Comparison of ENCODE assay signal across 1 cellular context in the genomic region with DNA sequence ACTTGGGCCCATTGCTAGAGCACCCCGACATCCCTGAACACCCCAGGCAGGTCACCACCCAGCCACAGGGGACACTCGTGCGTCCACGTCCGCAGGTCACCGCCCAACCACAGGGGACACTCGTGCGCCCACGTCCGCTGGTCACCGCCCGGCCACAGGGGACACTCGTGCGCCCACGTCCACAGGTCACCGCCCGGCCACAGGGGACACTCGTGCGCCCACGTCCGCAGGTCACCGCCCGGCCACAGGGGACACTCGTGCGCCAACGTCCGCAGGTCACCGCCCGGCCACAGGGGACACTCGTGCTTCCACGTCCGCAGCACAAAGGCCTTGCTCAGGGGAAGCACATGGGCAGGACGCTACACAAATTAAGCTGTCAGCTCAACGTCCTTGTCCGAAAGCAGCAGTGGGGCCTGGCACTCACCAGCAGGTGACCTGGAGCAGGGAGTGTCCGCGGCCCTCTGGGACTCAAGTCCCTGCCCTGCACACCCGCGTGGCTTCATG.
TF ChIP-seq lines count a peak whose summit lies in the region.

No MANE protein-coding gene starts in this region.

TF ChIP-seq in HepG2, 621 proteins besides CTCF, POLR2A, EP300 and RAD21 (continues in another document):
- no peak for TF ChIP-seq DZIP1 (CRISPR knock-in tag; IDR thresholded peaks at IDR 0.05)
- TF ChIP-seq MED1 (CRISPR knock-in tag; IDR thresholded peaks at IDR 0.05) = 0 out of 2 replicates have a peak, but pooled peaks have one; percentile 13
- TF ChIP-seq PCBP2 (optimal IDR thresholded peaks at IDR 0.05; ENCODE audit: low read depth, low read length, poor library complexity, severe bottlenecking) = no peak
- TF ChIP-seq IKZF4 (CRISPR knock-in tag; IDR thresholded peaks at IDR 0.05; ENCODE audit: borderline replicate concordance, low read depth, not compliant biosample characterization) = no peak
- no peak for TF ChIP-seq KDM1A (CRISPR knock-in tag; IDR thresholded peaks at IDR 0.05)
- TF ChIP-seq ZNF382 (CRISPR knock-in tag; IDR thresholded peaks at IDR 0.05; ENCODE audit: borderline replicate concordance) = no peak
- no peak for TF ChIP-seq KAT8 (CRISPR knock-in tag; IDR thresholded peaks at IDR 0.05)
- TF ChIP-seq NR2F2 (IDR thresholded peaks at IDR 0.05; ENCODE audit: borderline replicate concordance, low read depth) = no peak
- TF ChIP-seq PHB2 (IDR thresholded peaks at IDR 0.05; ENCODE audit: partially characterized antibody) = no peak
- TF ChIP-seq MIER3 (CRISPR knock-in tag; IDR thresholded peaks at IDR 0.05; ENCODE audit: borderline replicate concordance) = no peak
- no peak for TF ChIP-seq ZNF567 (CRISPR knock-in tag; IDR thresholded peaks at IDR 0.05; ENCODE audit: borderline replicate concordance)
- TF ChIP-seq ZNF687 (CRISPR knock-in tag; IDR thresholded peaks at IDR 0.05) = peak; percentile 74
- TF ChIP-seq TAF1 (CRISPR knock-in tag; IDR thresholded peaks at IDR 0.05) = peak; percentile 47; the same call in 1 of the 2 replicates
- TF ChIP-seq HIVEP1 (CRISPR knock-in tag; IDR thresholded peaks at IDR 0.05) = no peak
- no peak for TF ChIP-seq NR2F6 (IDR thresholded peaks at IDR 0.05)
- TF ChIP-seq NR2F6 (CRISPR knock-in tag; IDR thresholded peaks at IDR 0.05) = 0 out of 2 replicates have a peak, but pooled peaks have one; percentile 39
- TF ChIP-seq MAX (IDR thresholded peaks at IDR 0.05) = peak; percentile 91
- TF ChIP-seq, protein P1, sequence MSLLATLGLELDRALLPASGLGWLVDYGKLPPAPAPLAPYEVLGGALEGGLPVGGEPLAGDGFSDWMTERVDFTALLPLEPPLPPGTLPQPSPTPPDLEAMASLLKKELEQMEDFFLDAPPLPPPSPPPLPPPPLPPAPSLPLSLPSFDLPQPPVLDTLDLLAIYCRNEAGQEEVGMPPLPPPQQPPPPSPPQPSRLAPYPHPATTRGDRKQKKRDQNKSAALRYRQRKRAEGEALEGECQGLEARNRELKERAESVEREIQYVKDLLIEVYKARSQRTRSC (CRISPR knock-in tag; IDR thresholded peaks at IDR 0.05; ENCODE audit: low read depth) = no peak
- TF ChIP-seq ZBTB1 (CRISPR knock-in tag; IDR thresholded peaks at IDR 0.05; ENCODE audit: borderline replicate concordance) = no peak
- TF ChIP-seq ZNF878 (CRISPR knock-in tag; IDR thresholded peaks at IDR 0.05) = no peak
- no peak for TF ChIP-seq ZKSCAN8 (CRISPR knock-in tag; IDR thresholded peaks at IDR 0.05; ENCODE audit: borderline replicate concordance)
- no peak; the same call in 1 of the 2 replicates for TF ChIP-seq POGK (CRISPR knock-in tag; conservative IDR thresholded peaks at IDR 0.05)
- no peak for TF ChIP-seq ISX (CRISPR knock-in tag; conservative IDR thresholded peaks at IDR 0.05)
- TF ChIP-seq JUND (CRISPR knock-in tag; IDR thresholded peaks at IDR 0.05) = no peak
- peak; percentile 32 for TF ChIP-seq YY1 (IDR thresholded peaks at IDR 0.05; ENCODE audit: insufficient read depth, insufficient replicate concordance, low read depth, low read length)
- 0 out of 2 replicates have a peak, but pooled peaks have one; percentile 9 for TF ChIP-seq FOXK1 (CRISPR knock-in tag; IDR thresholded peaks at IDR 0.05; ENCODE audit: borderline replicate concordance, low read depth)
- no peak for TF ChIP-seq ZFP62 (CRISPR knock-in tag; IDR thresholded peaks at IDR 0.05)
- peak; percentile 92 for TF ChIP-seq ZFP91 (CRISPR knock-in tag; IDR thresholded peaks at IDR 0.05; ENCODE audit: borderline replicate concordance)
- TF ChIP-seq PAWR (CRISPR knock-in tag; IDR thresholded peaks at IDR 0.05; ENCODE audit: borderline replicate concordance) = no peak
- TF ChIP-seq ZNF24 (IDR thresholded peaks at IDR 0.05) = no peak
- no peak for TF ChIP-seq TRIM24 (CRISPR knock-in tag; IDR thresholded peaks at IDR 0.05)
- peak; percentile 58; the same call in 1 of the 2 replicates for TF ChIP-seq ZNF768 (CRISPR knock-in tag; IDR thresholded peaks at IDR 0.05)
- TF ChIP-seq ZNF800 (CRISPR knock-in tag; IDR thresholded peaks at IDR 0.05) = no peak
- TF ChIP-seq MYPOP (CRISPR knock-in tag; IDR thresholded peaks at IDR 0.05) = no peak
- TF ChIP-seq THAP11 (CRISPR knock-in tag; IDR thresholded peaks at IDR 0.05) = no peak
- TF ChIP-seq KLF12 (CRISPR knock-in tag; IDR thresholded peaks at IDR 0.05; ENCODE audit: borderline replicate concordance) = no peak
- TF ChIP-seq ZNF543 (CRISPR knock-in tag; IDR thresholded peaks at IDR 0.05) = peak; percentile 66; the same call in 1 of the 2 replicates
- no peak for TF ChIP-seq ZEB1 (IDR thresholded peaks at IDR 0.05; ENCODE audit: insufficient replicate concordance, low read depth)
